In genomic region chr14:21258194-21258888, GRCh38 we compare ENCODE assay signal across 13 cellular contexts. TPM values are rescaled to one million over a fixed set of nuclear protein-coding genes. Genes with fewer than 3 reads are reported as not detected.
DNase-seq lines count a peak whose midpoint lies in the region; ATAC-seq, FAIRE-seq and TF ChIP-seq lines count a peak whose summit lies in the region.
"Had no signal": no experiment of that assay in that cellular context is flagged by ENCODE, and none has a peak within 500 bp of the region (broad histone marks: within the 10 kb centered on the region; RNA-seq: fewer than 3 reads in every experiment).

No MANE protein-coding gene starts in this region.

- TF ChIP-seq CTCF in A549 (IDR thresholded peaks at IDR 0.05) (no peak), DND-41 (IDR thresholded peaks at IDR 0.05; ENCODE audit: borderline replicate concordance, extremely low read depth, low read length, poor library complexity, severe bottlenecking) (no peak), lower lobe of right lung (IDR thresholded peaks at IDR 0.05) (no peak), pancreas (IDR thresholded peaks at IDR 0.05) (no peak)

- H3K27me3 Mint-ChIP-seq in activated T-helper 17 cell treated with anti-CD3 and anti-CD28 coated beads, Interleukin-2, amount 50 U/mL, for 72 hours, result no peaks in the 10 kb centered on the region

- H3K4me1 ChIP-seq in A549 (peaks cover 68% of the 10 kb centered on the region), DND-41 (ENCODE audit: insufficient read depth, low read length) (peaks cover 63% of the 10 kb centered on the region), lower lobe of right lung (peaks cover 67% of the 10 kb centered on the region), pancreas (peaks cover 22 to 52% (median 48%) of the 10 kb centered on the region in 3 donors)

- CTCF ChIA-PET in A549 (lab: Yijun Ruan, JAX), result no interaction called here

- no peak for TF ChIP-seq POLR2A in A549 (IDR thresholded peaks at IDR 0.05; ENCODE audit: low read length)

- no peaks in the 10 kb centered on the region for H3K9me3 Mint-ChIP-seq in activated T-helper 17 cell treated with anti-CD3 and anti-CD28 coated beads, Interleukin-2, amount 50 U/mL, for 72 hours

- peak overlapping the region; percentile 94 for H3K4me3 Mint-ChIP-seq in activated T-helper 17 cell treated with anti-CD3 and anti-CD28 coated beads, Interleukin-2, amount 50 U/mL, for 72 hours

- POLR2A ChIA-PET in A549 (lab: Yijun Ruan, JAX), result no interaction called here

- 77% methylated on average over 5 of the region's 5 CpGs for WGBS in A549 (ENCODE audit: missing lambda C conversion rate)
- WGBS in pancreas, 2 donors, result 68 to 84% methylated on average over 5 of the region's 5 CpGs

- peaks cover 100% of the 10 kb centered on the region for H3K36me3 Mint-ChIP-seq in activated T-helper 17 cell treated with anti-CD3 and anti-CD28 coated beads, Interleukin-2, amount 50 U/mL, for 72 hours (ENCODE audit: low read depth)

- peak overlapping the region; percentile 86 for H3K27ac Mint-ChIP-seq in activated T-helper 17 cell treated with anti-CD3 and anti-CD28 coated beads, Interleukin-2, amount 50 U/mL, for 72 hours

- intact Hi-C loops in lower lobe of right lung (cut with DNase I), result no loop called here
- intact Hi-C loops in pancreas (cut with DNase I), result no loop called here

- H3K27me3 ChIP-seq in DND-41 (ENCODE audit: insufficient read depth, low read length, poor library complexity), result no peaks in the 10 kb centered on the region
- H3K27me3 ChIP-seq in lower lobe of right lung (ENCODE audit: low read depth), result no peaks in the 10 kb centered on the region
- H3K27me3 ChIP-seq in pancreas, result no peaks in the 10 kb centered on the region

- peaks cover 56% of the 10 kb centered on the region for H3K4me1 Mint-ChIP-seq in activated T-helper 17 cell treated with anti-CD3 and anti-CD28 coated beads, Interleukin-2, amount 50 U/mL, for 72 hours

- peaks cover 92% of the 10 kb centered on the region for H4K20me1 ChIP-seq in DND-41 (ENCODE audit: insufficient read depth, low read length)

- peaks cover 99% of the 10 kb centered on the region for H3K79me2 ChIP-seq in DND-41 (ENCODE audit: insufficient read depth, low read length)

- no peak overlapping the region for H3K9ac ChIP-seq in DND-41 (ENCODE audit: low read depth, low read length)

- H3K4me2 ChIP-seq in A549 (peak overlapping the region; percentile 18; the same call in 2 of the 3 replicates), DND-41 (ENCODE audit: insufficient read depth, low read length) (peak overlapping the region; percentile 2; the same call in 1 of the 2 replicates)

- TF ChIP-seq EP300 in A549 (IDR thresholded peaks at IDR 0.05), result no peak

- DNase-seq in A549 (ENCODE audit: low read depth in 1 of 2, low spot score in 1 of 2) (no peak), DND-41 (no peak), lower lobe of right lung (peak; percentile 59), HPDE6-E6E7 (ENCODE audit: extremely low spot score) (no peak), pancreas (no peak)
- no peak for DNase-seq in stimulated activated CD4-positive, alpha-beta T cell treated with anti-CD3 and anti-CD28 coated beads, Interleukin-4, amount 100 ng/mL, for 1 hour
- DNase-seq: amniotic stem cell, NCI-H1048, SHP77 had no signal

- H3K27ac ChIP-seq in A549 (no peak overlapping the region), DND-41 (ENCODE audit: low read length) (no peak overlapping the region), lower lobe of right lung (no peak overlapping the region), pancreas (no peak overlapping the region)
- H3K27ac ChIP-seq: VCaP had no signal

- H3K4me3 ChIP-seq in A549 (no peak overlapping the region), DND-41 (ENCODE audit: low read depth in 1 of 2, low read length in 2 of 2) (no peak overlapping the region), lower lobe of right lung (no peak overlapping the region), pancreas (no peak overlapping the region)

- TF ChIP-seq RAD21 in A549 (conservative IDR thresholded peaks at IDR 0.05 in 1 of 2, IDR thresholded peaks at IDR 0.05 in 1 of 2), result no peak

- FAIRE-seq in A549 (lab: Jason Lieb, UNC), result no peak
- FAIRE-seq in pancreas (lab: Jason Lieb, UNC), result no peak

- H3K9me3 ChIP-seq in A549, result no peaks in the 10 kb centered on the region
- H3K9me3 ChIP-seq in DND-41 (ENCODE audit: insufficient read depth, low read length, severe bottlenecking), result no peaks in the 10 kb centered on the region
- H3K9me3 ChIP-seq in lower lobe of right lung, result no peaks in the 10 kb centered on the region
- H3K9me3 ChIP-seq in pancreas, result no peaks in the 10 kb centered on the region

- no peak for ATAC-seq in A549
- ATAC-seq in DND-41 (ENCODE audit: insufficient read depth, low read depth), result no peak
- peak; percentile 72 for ATAC-seq in activated T-helper 17 cell treated with anti-CD3 and anti-CD28 coated beads, Interleukin-2, amount 50 U/mL, for 72 hours (replicated peaks)
- ATAC-seq in lower lobe of right lung, result peak in 1 of 2 donors; percentile 2
- no peak for ATAC-seq in HG03196 (IDR thresholded peaks at IDR 0.05; ENCODE audit: unreplicated experiment)
- ATAC-seq in pancreas, result no peak

- H2AFZ ChIP-seq in DND-41 (ENCODE audit: low read depth, low read length), result no peak overlapping the region

- H3K36me3 ChIP-seq in DND-41 (ENCODE audit: insufficient read depth, low read length) (peaks cover 94% of the 10 kb centered on the region), lower lobe of right lung (peaks cover 90% of the 10 kb centered on the region), pancreas (peaks cover 0 to 28% (median 4%) of the 10 kb centered on the region in 3 donors)

TF ChIP-seq in A549, 52 proteins besides CTCF, POLR2A, EP300 and RAD21:
- no peak for TF ChIP-seq CEBPB (IDR thresholded peaks at IDR 0.05)
- TF ChIP-seq GATA3 (IDR thresholded peaks at IDR 0.05; ENCODE audit: borderline replicate concordance), result no peak
- no peak for TF ChIP-seq ESRRA (IDR thresholded peaks at IDR 0.05; ENCODE audit: borderline replicate concordance, low read length)
- peak; percentile 62; the same call in 1 of the 2 replicates for TF ChIP-seq RARB (CRISPR knock-in tag; IDR thresholded peaks at IDR 0.05)

RNA-seq across cellular contexts. Expression of gene HNRNPC, which starts 10.9 kb away (rescaled TPM):
- polyA plus RNA-seq in A549 (2011; rRNA removed) (1,057 and 1,207 TPM in 2 replicates), A549 (2017; fragmentation: RNase III; extraction: RNeasy Plus Mini Kit Qiagen cat#74134 plus additional on column Dnase treatment) (1,069 to 1,196 TPM (median 1,087 TPM) in 3 replicates), pancreas (100 to 1,000 TPM; 259 to 269 TPM)
- polyA plus RNA-seq in A549 (2012; cell fraction: cytosol; rRNA removed), result 399 and 453 TPM in 2 replicates
- 407 and 724 TPM in 2 replicates for polyA plus RNA-seq in A549 (2012; cell fraction: nucleus; rRNA removed)
- 580 and 783 TPM in 2 replicates for polyA minus RNA-seq in A549 (2011; rRNA and poly(A)+ RNA removed)
- total RNA-seq in activated T-helper 17 cell treated with anti-CD3 and anti-CD28 coated beads, Interleukin-2, amount 50 U/mL, for 72 hours, result 100 to 1,000 TPM; 720 to 984 TPM
- total RNA-seq in lower lobe of right lung (388 TPM), pancreas (100 to 1,000 TPM; 118 to 257 (median 175) TPM)

RNA-seq across cellular contexts. Expression of gene RPGRIP1, which starts 21.5 kb away (rescaled TPM):
- polyA plus RNA-seq in A549 (2011; rRNA removed) (0.87 and 1.5 TPM in 2 replicates), A549 (2017; fragmentation: RNase III; extraction: RNeasy Plus Mini Kit Qiagen cat#74134 plus additional on column Dnase treatment) (0.26 to 0.37 TPM (median 0.26 TPM) in 3 replicates), pancreas (under 1 TPM; 0.08 to 0.31 TPM)
- 0.20 and 0.23 TPM in 2 replicates for polyA plus RNA-seq in A549 (2012; cell fraction: cytosol; rRNA removed)
- 0.22 and 0.30 TPM in 2 replicates for polyA plus RNA-seq in A549 (2012; cell fraction: nucleus; rRNA removed)
- 0.29 and 1.4 TPM in 2 replicates for polyA minus RNA-seq in A549 (2011; rRNA and poly(A)+ RNA removed)
- total RNA-seq in activated T-helper 17 cell treated with anti-CD3 and anti-CD28 coated beads, Interleukin-2, amount 50 U/mL, for 72 hours, result not detected
- total RNA-seq in lower lobe of right lung (1.1 TPM), pancreas (under 1 TPM in 3 of 6 donors, not detected in 3; 0.16 to 0.23 (median 0.21) TPM)
- polyA plus RNA-seq: BJ had no signal
